ENCODE assay signal across 10 cellular contexts in the genomic region with DNA sequence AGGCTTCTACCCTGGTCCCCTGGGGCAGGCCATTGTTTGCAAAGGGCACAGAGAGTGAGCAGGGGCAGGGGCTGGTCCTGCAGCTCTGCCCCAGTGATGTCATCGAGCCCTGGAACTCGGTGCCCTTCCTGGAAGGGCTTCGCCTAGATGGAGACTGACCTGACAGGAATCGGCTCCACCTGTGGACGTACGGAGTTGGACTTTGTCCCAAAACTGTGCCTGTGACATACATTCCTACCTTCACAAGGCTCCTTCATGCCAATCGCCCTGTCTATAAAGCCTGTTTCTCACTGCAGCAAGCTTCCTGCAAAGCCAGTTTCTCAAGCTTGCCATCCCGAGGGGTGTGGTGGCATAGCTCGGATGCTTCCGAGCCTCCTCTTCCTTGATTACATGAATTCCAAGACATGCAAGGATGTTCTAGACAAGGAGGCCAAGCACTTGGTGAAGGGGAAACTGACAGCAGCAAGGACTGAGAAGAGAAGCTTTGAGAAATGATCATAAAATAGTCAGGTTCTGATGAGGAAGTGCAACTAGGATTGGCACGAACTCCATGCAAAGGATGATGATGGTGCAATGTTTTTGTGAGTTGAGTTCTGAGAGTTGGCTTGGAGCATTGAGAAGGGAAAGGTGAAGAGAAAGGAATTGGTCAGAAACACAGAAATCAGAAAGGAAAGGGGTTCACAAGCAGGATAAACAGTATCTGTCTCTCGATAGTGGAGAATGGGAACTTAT.
DNase-seq lines count a peak whose midpoint lies in the region; ATAC-seq and TF ChIP-seq lines count a peak whose summit lies in the region.
"Had no signal": no experiment of that assay in that cellular context is flagged by ENCODE, and none has a peak within 500 bp of the region (broad histone marks: within the 10 kb centered on the region; RNA-seq: fewer than 3 reads in every experiment).

No MANE protein-coding gene starts in this region.

- H3K36me3 ChIP-seq in left lung (no peaks in the 10 kb centered on the region), suprapubic skin (no peaks in the 10 kb centered on the region)
- H3K36me3 ChIP-seq: neural progenitor cell had no signal

- no peak for TF ChIP-seq POLR2A in suprapubic skin (IDR thresholded peaks at IDR 0.05)

- no peak for TF ChIP-seq EP300 in suprapubic skin (IDR thresholded peaks at IDR 0.05)

- H3K4me1 ChIP-seq in left lung: peaks cover 0 to 14% of the 10 kb centered on the region in 2 donors
- peaks cover 23% of the 10 kb centered on the region for H3K4me1 ChIP-seq in suprapubic skin
- H3K4me1 ChIP-seq: neural progenitor cell had no signal

- intact Hi-C loops in left lung (cut with DNase I): loop anchor here in 1 of 2 donors (5.0 kb wide), 1 partner anchor 203 kb away; no protein-coding TSS in a partner anchor

- TF ChIP-seq CTCF in left lung (IDR thresholded peaks at IDR 0.05) (no peak), suprapubic skin (IDR thresholded peaks at IDR 0.05) (no peak)

- WGBS in suprapubic skin: 46% methylated on average over 12 of the region's 12 CpGs

- H3K4me3 ChIP-seq in left lung (no peak overlapping the region), suprapubic skin (no peak overlapping the region)
- H3K4me3 ChIP-seq: neural progenitor cell had no signal

- H3K27me3 ChIP-seq in left lung: no peaks in the 10 kb centered on the region
- H3K27me3 ChIP-seq in suprapubic skin: no peaks in the 10 kb centered on the region
- H3K27me3 ChIP-seq: neural progenitor cell had no signal

- H3K9me3 ChIP-seq in left lung (no peaks in the 10 kb centered on the region), suprapubic skin (no peaks in the 10 kb centered on the region)

- ATAC-seq in left lung: peak; percentile 65
- no peak for ATAC-seq in HG03439 (IDR thresholded peaks at IDR 0.05; ENCODE audit: unreplicated experiment)
- ATAC-seq in left lobe of liver: no peak
- ATAC-seq in GM18498 (IDR thresholded peaks at IDR 0.05; ENCODE audit: unreplicated experiment): no peak

- DNase-seq in LoVo (ENCODE audit: low spot score): peak; percentile 80
- peak; percentile 88 for DNase-seq in SIG-M5 treated with dmso at 0.1 percent for 504 hours (lab: John Stamatoyannopoulos, UW; ENCODE audit: unreplicated experiment)
- peak in 1 of 2 donors; percentile 53 for DNase-seq in left lung
- DNase-seq in suprapubic skin (ENCODE audit: low spot score in 2 of 2): no peak
- no peak for DNase-seq in left lobe of liver (ENCODE audit: low spot score)
- DNase-seq: endodermal cell, Kasumi-1 had no signal

- no peak overlapping the region for H3K27ac ChIP-seq in left lung
- peak overlapping the region; percentile 50 for H3K27ac ChIP-seq in suprapubic skin
- H3K27ac ChIP-seq: neural progenitor cell had no signal

Comparison
In these comparisons a context has a peak if more than half of its experiments do, and no peak if none do; other contexts are left out.
1. DNase-seq: peak in LoVo (single experiment) and SIG-M5 treated with dmso at 0.1 percent for 504 hours (single experiment); none in suprapubic skin (0 of 2) and left lobe of liver (single experiment).